In the genomic region with DNA sequence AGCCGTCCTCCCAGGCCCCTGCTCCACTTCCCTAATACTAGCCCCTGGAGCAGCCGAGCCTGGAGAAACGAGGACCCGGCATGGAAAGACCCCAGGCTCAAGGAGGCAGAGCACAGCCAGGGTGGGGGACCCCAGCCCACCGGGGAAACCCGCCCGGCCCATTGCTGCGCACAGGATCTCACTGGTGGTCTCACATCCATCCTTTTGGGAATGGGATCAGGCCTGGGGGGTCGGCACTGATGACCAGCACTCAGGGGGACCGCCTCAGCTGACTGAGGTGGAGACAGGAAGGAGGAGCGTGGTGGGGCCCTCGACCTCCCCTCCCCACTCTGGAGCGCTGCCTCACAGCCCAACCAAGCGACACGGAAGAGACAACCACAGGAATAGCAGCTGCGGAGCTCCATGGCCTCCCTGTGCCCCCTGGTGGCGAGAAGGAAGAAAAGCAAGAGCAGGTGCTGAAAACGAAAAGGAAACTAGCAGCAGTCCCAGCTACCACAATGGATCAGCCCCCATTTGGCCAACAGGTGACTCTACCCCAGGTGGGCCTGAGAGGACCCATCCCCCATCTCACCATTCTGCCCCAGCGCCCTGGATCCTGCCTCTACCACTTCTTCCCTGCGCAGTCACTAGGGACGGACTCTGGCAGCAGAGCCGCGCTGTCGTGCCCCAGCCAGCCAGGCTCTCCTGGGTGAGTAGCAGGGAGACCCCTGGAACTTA, we compare ENCODE assay signal across 1 cellular context.
A peak's percentile ranks its signal among the peaks of the same experiment; 100 is the strongest.
TF ChIP-seq lines count a peak whose summit lies in the region.

No MANE protein-coding gene starts in this region.

TF ChIP-seq in IMR-90, 13 proteins besides CTCF, POLR2A, EP300 and RAD21:
- TF ChIP-seq SMC3 (IDR thresholded peaks at IDR 0.05; ENCODE audit: low read depth, low read length) = peak; percentile 72
